Comparison of ENCODE assay signal across 8 cellular contexts in the genomic region with DNA sequence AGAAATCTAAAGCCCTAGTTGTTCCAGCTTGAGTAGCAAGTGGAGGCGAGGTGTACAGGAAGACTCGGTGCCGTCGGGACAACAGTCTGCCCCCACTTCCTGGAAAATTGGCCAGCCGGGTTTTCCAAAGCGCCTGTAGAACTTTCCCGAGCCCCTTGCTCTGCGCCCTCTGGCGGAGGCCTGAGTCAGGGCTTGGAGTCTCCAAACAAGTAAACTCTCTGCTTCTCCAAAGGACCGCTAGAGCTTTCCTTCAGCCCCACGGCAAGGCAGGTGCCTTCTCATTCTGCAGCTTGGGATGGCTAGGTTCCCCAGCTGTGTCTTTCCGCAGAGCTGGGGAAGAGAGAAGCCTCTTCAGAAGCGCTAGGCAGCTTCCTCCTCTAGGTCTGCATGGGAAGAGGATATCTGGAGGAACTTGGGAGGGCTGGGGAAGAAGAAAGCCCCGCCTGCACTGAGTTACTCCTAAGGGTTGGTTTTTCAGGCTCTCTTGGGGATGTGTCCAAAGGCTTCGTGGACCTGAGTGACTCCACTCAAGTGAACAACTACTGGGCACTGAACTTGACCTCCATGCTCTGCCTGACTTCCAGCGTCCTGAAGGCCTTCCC.
DNase-seq lines count a peak whose midpoint lies in the region; FAIRE-seq and TF ChIP-seq lines count a peak whose summit lies in the region.

No MANE protein-coding gene starts in this region.

- no peak overlapping the region for H3K27ac Mint-ChIP-seq in activated naive CD8-positive, alpha-beta T cell

- H3K9me3 ChIP-seq in neutrophil (no peaks in the 10 kb centered on the region), tibial artery (no peaks in the 10 kb centered on the region)

- H3K4me1 Mint-ChIP-seq in activated naive CD8-positive, alpha-beta T cell (ENCODE audit: low read depth), result no peaks in the 10 kb centered on the region

- intact Hi-C loops in tibial artery (cut with DNase I; ENCODE audit: low total_unique reads), result no loop called here

- TF ChIP-seq CTCF in LNCaP clone FGC (IDR thresholded peaks at IDR 0.05; ENCODE audit: control insufficient read depth, extremely low read depth, insufficient read depth), result peak; percentile 67
- no peak for TF ChIP-seq CTCF in neutrophil (IDR thresholded peaks at IDR 0.05)
- peak; percentile 80 to 95 for TF ChIP-seq CTCF in tibial artery (IDR thresholded peaks at IDR 0.05)

- peaks cover 4% of the 10 kb centered on the region for H3K36me3 Mint-ChIP-seq in activated naive CD8-positive, alpha-beta T cell

- H3K9me3 Mint-ChIP-seq in activated naive CD8-positive, alpha-beta T cell (ENCODE audit: low read depth), result no peaks in the 10 kb centered on the region

- peak overlapping the region; percentile 83 for H3K4me3 Mint-ChIP-seq in activated naive CD8-positive, alpha-beta T cell

- H3K27me3 ChIP-seq in neutrophil (peaks cover 98% of the 10 kb centered on the region), tibial artery (no peaks in the 10 kb centered on the region)

- TF ChIP-seq POLR2A in H54 (IDR thresholded peaks at IDR 0.05; ENCODE audit: low read depth, low read length), result no peak

- H3K27me3 Mint-ChIP-seq in activated naive CD8-positive, alpha-beta T cell, result peaks cover 46% of the 10 kb centered on the region

- H3K4me3 ChIP-seq in LNCaP clone FGC (ENCODE audit: low read depth, low read length) (peak overlapping the region; percentile 51), neutrophil (ENCODE audit: low read depth in 1 of 2, low read length in 1 of 2) (peak overlapping the region; percentile 46), tibial artery (peak overlapping the region; percentile 73 to 77)

- no peak for FAIRE-seq in H54 (lab: Jason Lieb, UNC)

- H3K4me1 ChIP-seq in neutrophil (ENCODE audit: control insufficient read depth in 1 of 2, insufficient read depth in 1 of 2, low read depth in 1 of 2, low read length in 1 of 2), result peaks cover 16 to 24% of the 10 kb centered on the region in 2 experiments
- peaks cover 0 to 30% (median 14%) of the 10 kb centered on the region in 4 donors for H3K4me1 ChIP-seq in tibial artery

- no peak overlapping the region for H3K27ac ChIP-seq in neutrophil
- peak overlapping the region; percentile 87 to 93 for H3K27ac ChIP-seq in tibial artery

- DNase-seq in EH (ENCODE audit: low read depth) (peak; percentile 89), H54 (ENCODE audit: insufficient read length, low spot score) (peak; percentile 78), LNCaP clone FGC (ENCODE audit: low read depth) (peak; percentile 48), RPMI8226 (peak; percentile 74), glomerular visceral epithelial cell (ENCODE audit: extremely low spot score) (peak; percentile 87), tibial artery (peak; percentile 92 to 94)

- no peaks in the 10 kb centered on the region for H3K36me3 ChIP-seq in neutrophil
- peaks cover 0 to 20% (median 20%) of the 10 kb centered on the region in 3 donors for H3K36me3 ChIP-seq in tibial artery
